ENCODE assay signal across 8 cellular contexts in the genomic region with DNA sequence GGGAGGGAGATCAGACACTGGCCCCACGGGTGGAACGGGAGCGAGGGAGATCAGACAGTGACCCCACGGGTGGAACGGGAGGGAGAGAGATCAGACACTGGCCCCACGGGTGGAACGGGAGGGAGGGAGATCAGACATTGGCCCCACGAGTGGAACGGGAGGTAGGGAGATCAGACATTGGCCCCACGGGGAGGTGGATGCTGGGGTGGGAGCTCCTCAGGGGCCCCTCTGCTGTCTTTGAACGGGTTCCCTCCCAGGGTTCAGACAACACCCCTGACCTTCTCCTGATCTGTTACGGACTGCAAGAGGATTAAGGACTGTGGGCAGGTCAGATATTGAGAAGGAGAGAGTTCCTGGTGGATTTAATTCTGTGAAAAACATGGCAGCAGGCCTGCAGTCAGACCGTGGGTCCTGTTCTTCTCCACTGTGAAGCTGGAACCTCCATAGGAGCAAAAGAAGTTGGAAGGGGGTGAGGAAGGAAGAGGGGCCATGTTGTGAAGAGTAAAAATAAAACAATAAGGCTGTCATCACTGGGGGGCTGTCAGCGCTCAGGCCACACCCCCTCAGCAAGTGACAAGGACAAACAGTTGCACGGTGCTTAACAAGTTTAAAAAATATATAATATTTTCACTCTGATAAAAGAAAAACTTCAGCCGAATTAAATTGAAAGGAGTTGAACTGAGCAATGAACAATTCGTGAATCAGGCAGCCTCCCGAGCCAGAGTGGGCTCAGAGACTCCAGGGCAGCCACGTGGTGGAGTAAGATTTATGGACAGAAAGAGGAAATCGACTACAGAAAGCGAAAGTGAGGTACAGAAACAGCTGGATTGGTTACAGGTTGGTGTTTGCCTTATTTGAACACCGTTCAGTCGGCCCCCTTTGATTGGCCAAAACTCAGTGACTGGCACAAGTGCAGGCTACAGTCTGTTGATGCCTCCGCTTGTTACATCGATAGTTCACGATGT.
DNase-seq lines count a peak whose midpoint lies in the region; ATAC-seq and TF ChIP-seq lines count a peak whose summit lies in the region.

No MANE protein-coding gene starts in this region.

- ATAC-seq in HG03097 (IDR thresholded peaks at IDR 0.05; ENCODE audit: low FRiP score, unreplicated experiment) (peak; percentile 57), HG03196 (IDR thresholded peaks at IDR 0.05; ENCODE audit: unreplicated experiment) (no peak), GM21717 (IDR thresholded peaks at IDR 0.05; ENCODE audit: unreplicated experiment) (no peak), HG03378 (IDR thresholded peaks at IDR 0.05; ENCODE audit: unreplicated experiment) (no peak)

- no peak overlapping the region for H3K27ac Mint-ChIP-seq in chondrocyte (ENCODE audit: unreplicated experiment)

- TF ChIP-seq CTCF in fibroblast of villous mesenchyme (IDR thresholded peaks at IDR 0.05; ENCODE audit: insufficient read depth, low read depth, low read length): no peak
- no peak for TF ChIP-seq CTCF in chondrocyte (IDR thresholded peaks at IDR 0.05)

- no peak overlapping the region for H3K4me3 Mint-ChIP-seq in chondrocyte (ENCODE audit: unreplicated experiment)

- peaks cover 14% of the 10 kb centered on the region for H3K4me1 Mint-ChIP-seq in chondrocyte (ENCODE audit: low read depth)

- no peak overlapping the region for H3K4me3 ChIP-seq in fibroblast of villous mesenchyme (ENCODE audit: low read depth, low read length)

- peaks cover 14% of the 10 kb centered on the region for H3K27me3 Mint-ChIP-seq in chondrocyte (ENCODE audit: low read depth)

- peaks cover 2% of the 10 kb centered on the region for H3K36me3 Mint-ChIP-seq in chondrocyte (ENCODE audit: low read depth)

- DNase-seq in activated CD4-positive, alpha-beta T cell treated with anti-CD3 and anti-CD28 coated beads, Interleukin-2, amount 50 U/mL, for 48 hours: peak; percentile 53 to 64
- DNase-seq in fibroblast of villous mesenchyme (ENCODE audit: low read depth) (peak; percentile 11), chondrocyte (ENCODE audit: low spot score) (no peak)
- DNase-seq in stimulated activated CD4-positive, alpha-beta T cell treated with anti-CD3 and anti-CD28 coated beads, TNF-alpha, amount 100 ng/mL, for 24 hours (ENCODE audit: low read depth in 3 of 3): peak; percentile 24 to 54 (median 39)

- H3K9me3 Mint-ChIP-seq in chondrocyte (ENCODE audit: low read depth): no peaks in the 10 kb centered on the region
